8 cellular contexts compared by ENCODE assay signal in genomic region chr1:218164930-218165686, GRCh38.
DNase-seq lines count a peak whose midpoint lies in the region; ATAC-seq and TF ChIP-seq lines count a peak whose summit lies in the region.

No MANE protein-coding gene starts in this region.

- no peaks in the 10 kb centered on the region for H3K27me3 ChIP-seq in DOHH2 (ENCODE audit: control insufficient read depth, low read length)

- peaks cover 32% of the 10 kb centered on the region for H3K27me3 Mint-ChIP-seq in stimulated activated memory B cell treated with anti-CD40 and anti-IgM and Interleukin-4, amounts not matched to agents 10 μg/mL and 1 μg/mL and 100 μg/mL, for 72 hours

- H3K27ac Mint-ChIP-seq in stimulated activated memory B cell treated with anti-CD40 and anti-IgM and Interleukin-4, amounts not matched to agents 10 μg/mL and 1 μg/mL and 100 μg/mL, for 72 hours, result peak overlapping the region; percentile 48

- no peaks in the 10 kb centered on the region for H3K9me2 ChIP-seq in DOHH2 (replicated peaks; ENCODE audit: control insufficient read depth, low read length)

- H3F3A ChIP-seq in DOHH2 (ENCODE audit: control insufficient read depth, insufficient read depth), result peaks cover 54% of the 10 kb centered on the region

- H3K4me1 Mint-ChIP-seq in stimulated activated memory B cell treated with anti-CD40 and anti-IgM and Interleukin-4, amounts not matched to agents 10 μg/mL and 1 μg/mL and 100 μg/mL, for 72 hours, result peaks cover 25% of the 10 kb centered on the region

- H3K4me1 ChIP-seq in DOHH2 (ENCODE audit: control insufficient read depth, low read length), result peaks cover 58% of the 10 kb centered on the region

- H3K27ac ChIP-seq in DOHH2 (ENCODE audit: low read depth, low read length), result peak overlapping the region; percentile 99

- peak overlapping the region; percentile 77 for H3K4me3 Mint-ChIP-seq in stimulated activated memory B cell treated with anti-CD40 and anti-IgM and Interleukin-4, amounts not matched to agents 10 μg/mL and 1 μg/mL and 100 μg/mL, for 72 hours

- peak overlapping the region; percentile 81 for H3K4me3 ChIP-seq in DOHH2 (ENCODE audit: low read length)

- DNase-seq in NCI-H1105 treated with DMSO at 0.1 percent for 48 hours (lab: John Stamatoyannopoulos, UW) (peak; percentile 54), astrocyte of the hippocampus (ENCODE audit: low read depth, low spot score) (peak; percentile 34), iPS-NIHi7 (ENCODE audit: extremely low spot score) (peak; percentile 54), amniotic stem cell (lab: John Stamatoyannopoulos, UW) (no peak), NAMALWA (ENCODE audit: low spot score) (no peak)

- peak; percentile 52 for ATAC-seq in GM21529 (IDR thresholded peaks at IDR 0.05; ENCODE audit: unreplicated experiment)
- peak; percentile 63 for ATAC-seq in stimulated activated memory B cell treated with anti-CD40 and anti-IgM and Interleukin-4, amounts not matched to agents 10 μg/mL and 1 μg/mL and 100 μg/mL, for 72 hours

- H3K9me3 Mint-ChIP-seq in stimulated activated memory B cell treated with anti-CD40 and anti-IgM and Interleukin-4, amounts not matched to agents 10 μg/mL and 1 μg/mL and 100 μg/mL, for 72 hours, result no peaks in the 10 kb centered on the region

- H3K9me3 ChIP-seq in DOHH2 (ENCODE audit: control insufficient read depth, insufficient read depth, low read length), result no peaks in the 10 kb centered on the region

- no peaks in the 10 kb centered on the region for H4K20me1 ChIP-seq in DOHH2 (ENCODE audit: control insufficient read depth, insufficient read depth, low read depth, low read length)

- peaks cover 10% of the 10 kb centered on the region for H3K79me2 ChIP-seq in DOHH2 (ENCODE audit: control insufficient read depth, low read length)

- no peaks in the 10 kb centered on the region for H3K36me3 Mint-ChIP-seq in stimulated activated memory B cell treated with anti-CD40 and anti-IgM and Interleukin-4, amounts not matched to agents 10 μg/mL and 1 μg/mL and 100 μg/mL, for 72 hours

- H3K36me3 ChIP-seq in DOHH2 (ENCODE audit: control insufficient read depth, low read length), result no peaks in the 10 kb centered on the region; the same call in 1 of the 2 replicates

- peak overlapping the region; percentile 83 for H3K4me2 ChIP-seq in DOHH2 (ENCODE audit: low read length)

- no peak for TF ChIP-seq CTCF in DOHH2 (IDR thresholded peaks at IDR 0.05; ENCODE audit: low read depth, low read length, poor library complexity, severe bottlenecking)

Comparison
In these comparisons a context has a peak if more than half of its experiments do, and no peak if none do; other contexts are left out.
1. DNase-seq: peak in NCI-H1105 treated with DMSO at 0.1 percent for 48 hours (single experiment), astrocyte of the hippocampus (single experiment) and iPS-NIHi7 (single experiment); none in amniotic stem cell (single experiment) and NAMALWA (single experiment).